16 cellular contexts compared by ENCODE assay signal in the genomic region with DNA sequence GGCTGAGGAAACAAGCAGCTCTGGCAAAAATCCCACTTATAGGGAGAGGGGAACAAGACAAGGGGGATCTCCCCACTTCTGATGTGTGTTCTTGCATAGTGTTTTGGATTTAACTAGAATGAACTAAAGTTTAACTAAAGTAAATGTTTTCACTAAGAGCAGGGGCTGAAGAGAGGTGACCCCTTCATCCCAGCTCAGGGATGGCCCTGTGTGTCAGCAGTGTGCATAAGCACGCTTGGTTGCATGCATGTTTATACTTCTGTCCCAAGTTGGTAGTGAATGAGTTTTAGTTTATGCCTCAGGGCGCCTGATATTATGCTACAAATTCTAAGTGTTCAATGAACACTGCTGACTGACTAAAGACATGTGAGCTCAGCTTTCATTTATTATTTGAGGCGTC.
DNase-seq lines count a peak whose midpoint lies in the region; ATAC-seq and TF ChIP-seq lines count a peak whose summit lies in the region.
"Had no signal": no experiment of that assay in that cellular context is flagged by ENCODE, and none has a peak within 500 bp of the region (broad histone marks: within the 10 kb centered on the region; RNA-seq: fewer than 3 reads in every experiment).

No MANE protein-coding gene starts in this region.

- no peak for ATAC-seq in WTC11
- ATAC-seq: HCT116 had no signal

- BruUV-seq in Calu3 (replicated peaks; lab: Mats Ljungman, UMichigan), result no TSS peak

- no peaks in the 10 kb centered on the region for H3K9me3 Mint-ChIP-seq in WTC11
- peaks cover 22% of the 10 kb centered on the region for H3K9me3 Mint-ChIP-seq in glutamatergic neuron (ENCODE audit: unreplicated experiment)
- H3K9me3 Mint-ChIP-seq in mesothelial cell of epicardium, result no peaks in the 10 kb centered on the region
- H3K9me3 Mint-ChIP-seq in Calu3 (ENCODE audit: low read depth, unreplicated experiment), result no peaks in the 10 kb centered on the region
- no peaks in the 10 kb centered on the region for H3K9me3 Mint-ChIP-seq in activated CD4-positive, alpha-beta T cell treated with anti-CD3 and anti-CD28 coated beads, Interleukin-2, amount 10 ng/mL, durations not matched to agents 7 days and 5 days

- no peak for TF ChIP-seq CTCF in WTC11 (IDR thresholded peaks at IDR 0.05)
- no peak for TF ChIP-seq CTCF in glutamatergic neuron (IDR thresholded peaks at IDR 0.05; ENCODE audit: partially characterized antibody, unreplicated experiment)
- no peak for TF ChIP-seq CTCF in mesothelial cell of epicardium (IDR thresholded peaks at IDR 0.05; ENCODE audit: unreplicated experiment)
- TF ChIP-seq CTCF in Calu3 (IDR thresholded peaks at IDR 0.05; ENCODE audit: unreplicated experiment), result no peak

- intact Hi-C loops in Calu3 (cut with micrococcal nuclease; ENCODE audit: unreplicated experiment), result no loop called here

- H3K27me3 Mint-ChIP-seq in WTC11 (ENCODE audit: low read depth) (no peaks in the 10 kb centered on the region; the same call in 1 of the 2 replicates), glutamatergic neuron (ENCODE audit: unreplicated experiment) (peaks cover 18% of the 10 kb centered on the region), mesothelial cell of epicardium (ENCODE audit: low read depth) (no peaks in the 10 kb centered on the region), Calu3 (ENCODE audit: unreplicated experiment) (no peaks in the 10 kb centered on the region)
- no peaks in the 10 kb centered on the region for H3K27me3 Mint-ChIP-seq in activated CD4-positive, alpha-beta T cell treated with anti-CD3 and anti-CD28 coated beads, Interleukin-2, amount 10 ng/mL, durations not matched to agents 7 days and 5 days

- H3K36me3 Mint-ChIP-seq in WTC11 (no peaks in the 10 kb centered on the region), glutamatergic neuron (ENCODE audit: unreplicated experiment) (no peaks in the 10 kb centered on the region), mesothelial cell of epicardium (peaks cover 2% of the 10 kb centered on the region), Calu3 (ENCODE audit: insufficient read depth, unreplicated experiment) (no peaks in the 10 kb centered on the region)
- H3K36me3 Mint-ChIP-seq in activated CD4-positive, alpha-beta T cell treated with anti-CD3 and anti-CD28 coated beads, Interleukin-2, amount 10 ng/mL, durations not matched to agents 7 days and 5 days (ENCODE audit: low read depth), result no peaks in the 10 kb centered on the region

- CTCF ChIA-PET in WTC11 (lab: Charles Lee) (interaction anchor here (1.2 kb wide), 2 partner anchors 10 to 53 kb away, joined by 3 read pairs; no protein-coding TSS in a partner anchor), Calu3 (lab: Charles Lee) (no interaction called here)
- CTCF ChIA-PET in activated CD4-positive, alpha-beta T cell treated with anti-CD3 and anti-CD28 coated beads, Interleukin-2, amount 10 ng/mL, durations not matched to agents 7 days and 5 days (lab: Charles Lee), result interaction anchor here (2.0 kb wide), 1 partner anchor 8 kb away, joined by 4 read pairs; no protein-coding TSS in a partner anchor

- POLR2A ChIA-PET in WTC11 (lab: Charles Lee), result no interaction called here
- POLR2A ChIA-PET in activated CD4-positive, alpha-beta T cell treated with anti-CD3 and anti-CD28 coated beads, Interleukin-2, amount 10 ng/mL, durations not matched to agents 7 days and 5 days (lab: Charles Lee), result no interaction called here

- DNase-seq in COLO829 (ENCODE audit: low spot score) (peak; percentile 53), WTC11 (ENCODE audit: low spot score) (no peak), glutamatergic neuron (no peak), mesothelial cell of epicardium (ENCODE audit: low spot score in 2 of 2, unreplicated experiment in 2 of 2) (no peak), Calu3 (no peak), HuH-7 (ENCODE audit: low spot score) (no peak), NCI-H187 treated with DMSO at 0.1 percent for 48 hours (lab: John Stamatoyannopoulos, UW) (no peak)
- DNase-seq in activated CD4-positive, alpha-beta T cell treated with anti-CD3 and anti-CD28 coated beads, Interleukin-2, amount 10 ng/mL, durations not matched to agents 7 days and 5 days, result no peak
- DNase-seq: COR-L47, DMS79, KG1, NCI-H1092, NCI-H2107, NCI-H226, PC-9 had no signal

- H3K27ac Mint-ChIP-seq in WTC11 (peak overlapping the region; percentile 9; the same call in 1 of the 2 replicates), glutamatergic neuron (ENCODE audit: unreplicated experiment) (peak overlapping the region; percentile 85), mesothelial cell of epicardium (peak overlapping the region; percentile 7), Calu3 (ENCODE audit: unreplicated experiment) (no peak overlapping the region)
- H3K27ac Mint-ChIP-seq in activated CD4-positive, alpha-beta T cell treated with anti-CD3 and anti-CD28 coated beads, Interleukin-2, amount 10 ng/mL, durations not matched to agents 7 days and 5 days, result no peak overlapping the region

- peaks cover 49% of the 10 kb centered on the region for H3K4me1 Mint-ChIP-seq in WTC11
- peaks cover 62% of the 10 kb centered on the region for H3K4me1 Mint-ChIP-seq in glutamatergic neuron (ENCODE audit: low read depth, unreplicated experiment)
- peaks cover 24% of the 10 kb centered on the region for H3K4me1 Mint-ChIP-seq in mesothelial cell of epicardium
- H3K4me1 Mint-ChIP-seq in Calu3 (ENCODE audit: low read depth, unreplicated experiment), result peaks cover 12% of the 10 kb centered on the region
- H3K4me1 Mint-ChIP-seq in activated CD4-positive, alpha-beta T cell treated with anti-CD3 and anti-CD28 coated beads, Interleukin-2, amount 10 ng/mL, durations not matched to agents 7 days and 5 days, result no peaks in the 10 kb centered on the region

- H3K4me3 Mint-ChIP-seq in WTC11 (no peak overlapping the region), glutamatergic neuron (ENCODE audit: unreplicated experiment) (peak overlapping the region; percentile 74), mesothelial cell of epicardium (no peak overlapping the region), Calu3 (ENCODE audit: low read depth, unreplicated experiment) (no peak overlapping the region)
- no peak overlapping the region for H3K4me3 Mint-ChIP-seq in activated CD4-positive, alpha-beta T cell treated with anti-CD3 and anti-CD28 coated beads, Interleukin-2, amount 10 ng/mL, durations not matched to agents 7 days and 5 days

TF ChIP-seq in WTC11, 78 proteins besides CTCF, POLR2A, EP300 and RAD21:
- TF ChIP-seq, protein P1, sequence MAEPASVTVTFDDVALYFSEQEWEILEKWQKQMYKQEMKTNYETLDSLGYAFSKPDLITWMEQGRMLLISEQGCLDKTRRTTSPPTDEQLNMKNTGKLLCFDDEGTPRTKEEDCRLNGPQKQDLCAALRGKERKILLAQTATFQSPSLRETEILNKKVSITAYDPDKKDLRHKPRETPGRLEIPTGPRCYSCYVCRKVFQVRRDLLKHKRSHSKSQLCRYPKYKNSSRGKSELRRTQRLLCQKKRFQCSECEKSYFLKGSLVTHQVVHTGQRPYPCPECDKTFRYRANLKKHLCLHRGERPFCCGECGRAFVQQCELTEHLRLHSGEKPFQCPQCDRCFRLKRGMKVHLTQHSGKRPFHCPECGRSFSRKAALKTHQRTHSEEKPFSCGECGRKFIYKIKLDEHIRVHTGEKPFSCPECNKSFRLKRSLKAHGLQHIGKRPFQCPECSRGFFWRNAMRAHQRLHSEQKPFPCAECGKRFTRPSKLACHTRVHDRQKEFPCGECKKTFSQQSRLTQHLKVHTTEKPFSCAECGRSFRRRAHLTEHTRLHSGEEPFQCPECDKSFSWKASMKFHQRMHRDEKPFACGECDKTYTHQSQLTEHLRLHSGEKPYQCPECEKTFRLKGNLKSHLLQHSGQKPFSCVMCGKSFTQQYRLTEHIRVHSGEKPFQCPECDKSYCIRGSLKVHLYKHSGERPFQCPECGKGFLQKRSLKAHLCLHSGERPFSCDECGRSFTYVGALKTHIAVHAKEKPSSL (CRISPR knock-in tag; conservative IDR thresholded peaks at IDR 0.05), result no peak
- TF ChIP-seq, protein P2, sequence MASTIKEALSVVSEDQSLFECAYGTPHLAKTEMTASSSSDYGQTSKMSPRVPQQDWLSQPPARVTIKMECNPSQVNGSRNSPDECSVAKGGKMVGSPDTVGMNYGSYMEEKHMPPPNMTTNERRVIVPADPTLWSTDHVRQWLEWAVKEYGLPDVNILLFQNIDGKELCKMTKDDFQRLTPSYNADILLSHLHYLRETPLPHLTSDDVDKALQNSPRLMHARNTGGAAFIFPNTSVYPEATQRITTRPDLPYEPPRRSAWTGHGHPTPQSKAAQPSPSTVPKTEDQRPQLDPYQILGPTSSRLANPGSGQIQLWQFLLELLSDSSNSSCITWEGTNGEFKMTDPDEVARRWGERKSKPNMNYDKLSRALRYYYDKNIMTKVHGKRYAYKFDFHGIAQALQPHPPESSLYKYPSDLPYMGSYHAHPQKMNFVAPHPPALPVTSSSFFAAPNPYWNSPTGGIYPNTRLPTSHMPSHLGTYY (CRISPR knock-in tag; IDR thresholded peaks at IDR 0.05), result no peak
- TF ChIP-seq, protein P3, sequence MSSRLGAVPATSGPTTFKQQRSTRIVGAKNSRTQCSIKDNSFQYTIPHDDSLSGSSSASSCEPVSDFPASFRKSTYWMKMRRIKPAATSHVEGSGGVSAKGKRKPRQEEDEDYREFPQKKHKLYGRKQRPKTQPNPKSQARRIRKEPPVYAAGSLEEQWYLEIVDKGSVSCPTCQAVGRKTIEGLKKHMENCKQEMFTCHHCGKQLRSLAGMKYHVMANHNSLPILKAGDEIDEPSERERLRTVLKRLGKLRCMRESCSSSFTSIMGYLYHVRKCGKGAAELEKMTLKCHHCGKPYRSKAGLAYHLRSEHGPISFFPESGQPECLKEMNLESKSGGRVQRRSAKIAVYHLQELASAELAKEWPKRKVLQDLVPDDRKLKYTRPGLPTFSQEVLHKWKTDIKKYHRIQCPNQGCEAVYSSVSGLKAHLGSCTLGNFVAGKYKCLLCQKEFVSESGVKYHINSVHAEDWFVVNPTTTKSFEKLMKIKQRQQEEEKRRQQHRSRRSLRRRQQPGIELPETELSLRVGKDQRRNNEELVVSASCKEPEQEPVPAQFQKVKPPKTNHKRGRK (CRISPR knock-in tag; IDR thresholded peaks at IDR 0.05; ENCODE audit: borderline replicate concordance), result no peak
- TF ChIP-seq, protein P4, sequence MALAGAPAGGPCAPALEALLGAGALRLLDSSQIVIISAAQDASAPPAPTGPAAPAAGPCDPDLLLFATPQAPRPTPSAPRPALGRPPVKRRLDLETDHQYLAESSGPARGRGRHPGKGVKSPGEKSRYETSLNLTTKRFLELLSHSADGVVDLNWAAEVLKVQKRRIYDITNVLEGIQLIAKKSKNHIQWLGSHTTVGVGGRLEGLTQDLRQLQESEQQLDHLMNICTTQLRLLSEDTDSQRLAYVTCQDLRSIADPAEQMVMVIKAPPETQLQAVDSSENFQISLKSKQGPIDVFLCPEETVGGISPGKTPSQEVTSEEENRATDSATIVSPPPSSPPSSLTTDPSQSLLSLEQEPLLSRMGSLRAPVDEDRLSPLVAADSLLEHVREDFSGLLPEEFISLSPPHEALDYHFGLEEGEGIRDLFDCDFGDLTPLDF (CRISPR knock-in tag; IDR thresholded peaks at IDR 0.05), result no peak
TF ChIP-seq in WTC11: peak in this region for 0.

Comparison
In these comparisons a context has a peak if more than half of its experiments do, and no peak if none do; other contexts are left out.
1. H3K27ac Mint-ChIP-seq: peak in WTC11 (single experiment), glutamatergic neuron (single experiment) and mesothelial cell of epicardium (single experiment); none in Calu3 (single experiment) and activated CD4-positive, alpha-beta T cell treated with anti-CD3 and anti-CD28 coated beads, Interleukin-2, amount 10 ng/mL, durations not matched to agents 7 days and 5 days (single experiment).